2 cellular contexts compared by ENCODE assay signal in the genomic region with DNA sequence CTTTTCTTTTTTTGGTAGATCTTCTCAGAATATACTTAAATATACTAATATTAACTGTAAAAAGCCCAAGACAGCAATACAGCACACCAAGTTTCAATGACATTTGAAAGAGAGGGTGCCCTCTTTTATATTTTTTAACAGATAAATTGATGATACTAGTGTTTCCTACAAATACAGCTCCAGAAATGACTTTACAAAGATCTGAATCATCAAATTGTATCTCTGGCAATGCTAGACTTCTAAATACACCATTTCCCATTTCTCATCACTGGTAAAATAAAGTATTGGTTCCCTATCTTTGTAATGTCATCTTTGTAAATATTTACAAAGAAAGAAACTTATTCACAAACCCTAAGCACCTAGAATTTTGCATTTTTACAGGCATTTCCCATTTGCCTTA.
TF ChIP-seq lines count a peak whose summit lies in the region.

No MANE protein-coding gene starts in this region.

TF ChIP-seq in HepG2, 621 proteins besides CTCF, POLR2A, EP300 and RAD21:
- TF ChIP-seq GATAD1 (CRISPR knock-in tag; IDR thresholded peaks at IDR 0.05): no peak
- 0 out of 4 replicates have a peak, but pooled peaks of 1 of the 2 experiments have one; percentile 48 for TF ChIP-seq MAFK (conservative IDR thresholded peaks at IDR 0.05 in 1 of 2, IDR thresholded peaks at IDR 0.05 in 1 of 2; ENCODE audit: low read length in 2 of 2)
- no peak for TF ChIP-seq EED (CRISPR knock-in tag; IDR thresholded peaks at IDR 0.05)
- TF ChIP-seq MAFF (IDR thresholded peaks at IDR 0.05; ENCODE audit: low read depth, low read length): 0 out of 2 replicates have a peak, but pooled peaks have one; percentile 13

TF ChIP-seq in K562, 482 proteins besides CTCF, POLR2A, EP300 and RAD21:
- TF ChIP-seq SMARCA4 (IDR thresholded peaks at IDR 0.05) (0 out of 2 replicates have a peak, but pooled peaks have one; percentile 20), MAFG (tag; conservative IDR thresholded peaks at IDR 0.05) (peak; percentile 48), KDM2B (CRISPR knock-in tag; IDR thresholded peaks at IDR 0.05) (no peak), C11orf30 (IDR thresholded peaks at IDR 0.05; ENCODE audit: low read depth) (peak; percentile 74), ZNF316 (IDR thresholded peaks at IDR 0.05) (peak; percentile 84)
- TF ChIP-seq, protein P1, sequence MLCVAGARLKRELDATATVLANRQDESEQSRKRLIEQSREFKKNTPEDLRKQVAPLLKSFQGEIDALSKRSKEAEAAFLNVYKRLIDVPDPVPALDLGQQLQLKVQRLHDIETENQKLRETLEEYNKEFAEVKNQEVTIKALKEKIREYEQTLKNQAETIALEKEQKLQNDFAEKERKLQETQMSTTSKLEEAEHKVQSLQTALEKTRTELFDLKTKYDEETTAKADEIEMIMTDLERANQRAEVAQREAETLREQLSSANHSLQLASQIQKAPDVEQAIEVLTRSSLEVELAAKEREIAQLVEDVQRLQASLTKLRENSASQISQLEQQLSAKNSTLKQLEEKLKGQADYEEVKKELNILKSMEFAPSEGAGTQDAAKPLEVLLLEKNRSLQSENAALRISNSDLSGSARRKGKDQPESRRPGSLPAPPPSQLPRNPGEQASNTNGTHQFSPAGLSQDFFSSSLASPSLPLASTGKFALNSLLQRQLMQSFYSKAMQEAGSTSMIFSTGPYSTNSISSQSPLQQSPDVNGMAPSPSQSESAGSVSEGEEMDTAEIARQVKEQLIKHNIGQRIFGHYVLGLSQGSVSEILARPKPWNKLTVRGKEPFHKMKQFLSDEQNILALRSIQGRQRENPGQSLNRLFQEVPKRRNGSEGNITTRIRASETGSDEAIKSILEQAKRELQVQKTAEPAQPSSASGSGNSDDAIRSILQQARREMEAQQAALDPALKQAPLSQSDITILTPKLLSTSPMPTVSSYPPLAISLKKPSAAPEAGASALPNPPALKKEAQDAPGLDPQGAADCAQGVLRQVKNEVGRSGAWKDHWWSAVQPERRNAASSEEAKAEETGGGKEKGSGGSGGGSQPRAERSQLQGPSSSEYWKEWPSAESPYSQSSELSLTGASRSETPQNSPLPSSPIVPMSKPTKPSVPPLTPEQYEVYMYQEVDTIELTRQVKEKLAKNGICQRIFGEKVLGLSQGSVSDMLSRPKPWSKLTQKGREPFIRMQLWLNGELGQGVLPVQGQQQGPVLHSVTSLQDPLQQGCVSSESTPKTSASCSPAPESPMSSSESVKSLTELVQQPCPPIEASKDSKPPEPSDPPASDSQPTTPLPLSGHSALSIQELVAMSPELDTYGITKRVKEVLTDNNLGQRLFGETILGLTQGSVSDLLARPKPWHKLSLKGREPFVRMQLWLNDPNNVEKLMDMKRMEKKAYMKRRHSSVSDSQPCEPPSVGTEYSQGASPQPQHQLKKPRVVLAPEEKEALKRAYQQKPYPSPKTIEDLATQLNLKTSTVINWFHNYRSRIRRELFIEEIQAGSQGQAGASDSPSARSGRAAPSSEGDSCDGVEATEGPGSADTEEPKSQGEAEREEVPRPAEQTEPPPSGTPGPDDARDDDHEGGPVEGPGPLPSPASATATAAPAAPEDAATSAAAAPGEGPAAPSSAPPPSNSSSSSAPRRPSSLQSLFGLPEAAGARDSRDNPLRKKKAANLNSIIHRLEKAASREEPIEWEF (CRISPR knock-in tag; IDR thresholded peaks at IDR 0.05): no peak
